In the genomic region with DNA sequence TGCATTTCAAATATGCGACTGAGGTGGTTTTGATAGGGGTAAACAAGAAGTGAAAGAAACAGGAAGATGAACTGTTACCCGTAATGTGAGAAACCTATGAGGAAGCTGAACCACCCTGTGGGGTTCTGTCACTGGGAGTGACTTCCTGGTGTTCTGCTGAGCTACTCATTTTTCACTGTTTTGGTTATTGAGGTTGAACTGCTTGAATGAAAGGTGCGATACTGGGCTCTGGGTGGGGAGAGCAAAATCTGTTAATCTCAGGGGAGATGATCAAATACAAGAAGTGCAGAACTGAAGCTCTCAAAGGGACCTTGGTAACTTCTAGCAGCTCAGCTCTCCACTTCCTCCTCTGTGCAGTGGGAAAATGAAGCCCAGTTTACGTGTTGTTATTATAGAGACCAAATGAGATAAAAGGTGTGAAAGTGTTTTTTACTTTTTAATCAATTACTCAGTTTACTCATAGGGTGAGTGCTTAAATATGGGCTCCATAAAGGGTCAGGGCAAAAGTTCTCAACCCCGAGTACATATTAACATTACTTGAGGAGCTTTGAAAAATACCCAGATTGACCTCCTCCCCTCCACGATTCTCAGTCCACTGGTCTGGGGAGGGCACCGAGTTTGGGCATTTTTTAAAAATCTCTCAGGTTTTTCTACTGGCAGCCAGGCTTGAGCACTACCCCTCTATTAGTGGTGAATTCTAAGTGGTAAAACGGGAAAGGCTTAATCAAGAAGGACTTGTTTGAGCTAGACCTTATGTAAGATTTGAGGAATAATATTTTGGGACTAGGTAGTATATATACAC, we compare ENCODE assay signal across 9 cellular contexts.
DNase-seq lines count a peak whose midpoint lies in the region; ATAC-seq, FAIRE-seq and TF ChIP-seq lines count a peak whose summit lies in the region.
"Had no signal": no experiment of that assay in that cellular context is flagged by ENCODE, and none has a peak within 500 bp of the region (broad histone marks: within the 10 kb centered on the region; RNA-seq: fewer than 3 reads in every experiment).

No MANE protein-coding gene starts in this region.

- intact Hi-C loops in pancreas (cut with DNase I) = no loop called here
- intact Hi-C loops in thyroid gland (cut with DNase I) = no loop called here

- no peak for TF ChIP-seq POLR2A in thyroid gland (IDR thresholded peaks at IDR 0.05)

- H3K27ac ChIP-seq in pancreas = peak overlapping the region in 2 of 4 donors; percentile 13 to 23
- H3K27ac ChIP-seq in thyroid gland = no peak overlapping the region

- H3K4me3 Mint-ChIP-seq in activated naive CD8-positive, alpha-beta T cell treated with anti-CD3 and anti-CD28 coated beads, Interleukin-2, amount 10 ng/mL, durations not matched to agents 7 days and 5 days = peak overlapping the region; percentile 79

- no peaks in the 10 kb centered on the region for H3K27me3 Mint-ChIP-seq in activated naive CD8-positive, alpha-beta T cell treated with anti-CD3 and anti-CD28 coated beads, Interleukin-2, amount 10 ng/mL, durations not matched to agents 7 days and 5 days

- DNase-seq in NCI-H1436 (lab: John Stamatoyannopoulos, UW) (peak; percentile 7), NCI-H1436 treated with DMSO at 0.1 percent for 48 hours (lab: John Stamatoyannopoulos, UW) (no peak), SIG-M5 (lab: John Stamatoyannopoulos, UW) (peak; percentile 41), pancreas (peak in 1 of 6 donors; percentile 22), thyroid gland (no peak), hippocampal formation (lab: John Stamatoyannopoulos, UW) (no peak)
- no peak for DNase-seq in activated naive CD8-positive, alpha-beta T cell treated with anti-CD3 and anti-CD28 coated beads, Interleukin-2, amount 10 ng/mL, durations not matched to agents 7 days and 5 days

- TF ChIP-seq CTCF in pancreas (IDR thresholded peaks at IDR 0.05) (no peak), thyroid gland (IDR thresholded peaks at IDR 0.05) (no peak)

- H3K36me3 Mint-ChIP-seq in activated naive CD8-positive, alpha-beta T cell treated with anti-CD3 and anti-CD28 coated beads, Interleukin-2, amount 10 ng/mL, durations not matched to agents 7 days and 5 days = peaks cover 18% of the 10 kb centered on the region

- H3K4me1 ChIP-seq in pancreas (no peaks in the 10 kb centered on the region), thyroid gland (peaks cover 0 to 3% of the 10 kb centered on the region in 2 donors)

- H3K9me3 Mint-ChIP-seq in activated naive CD8-positive, alpha-beta T cell treated with anti-CD3 and anti-CD28 coated beads, Interleukin-2, amount 10 ng/mL, durations not matched to agents 7 days and 5 days = peaks cover 9% of the 10 kb centered on the region

- H3K4me3 ChIP-seq in pancreas (no peak overlapping the region), thyroid gland (replicated peaks in 1 of 3) (no peak overlapping the region)

- peak overlapping the region; percentile 89 for H3K27ac Mint-ChIP-seq in activated naive CD8-positive, alpha-beta T cell treated with anti-CD3 and anti-CD28 coated beads, Interleukin-2, amount 10 ng/mL, durations not matched to agents 7 days and 5 days

- H3K36me3 ChIP-seq in pancreas (no peaks in the 10 kb centered on the region), thyroid gland (no peaks in the 10 kb centered on the region)

- H3K4me1 Mint-ChIP-seq in activated naive CD8-positive, alpha-beta T cell treated with anti-CD3 and anti-CD28 coated beads, Interleukin-2, amount 10 ng/mL, durations not matched to agents 7 days and 5 days = peaks cover 76% of the 10 kb centered on the region

- no peaks in the 10 kb centered on the region for H3K27me3 ChIP-seq in pancreas
- no peaks in the 10 kb centered on the region for H3K27me3 ChIP-seq in thyroid gland

- 67 to 77% methylated on average over 8 of the region's 8 CpGs for WGBS in pancreas, 2 donors
- WGBS in thyroid gland, 2 donors = 64 to 71% methylated on average over 8 of the region's 8 CpGs

- H3K9me3 ChIP-seq in pancreas = no peaks in the 10 kb centered on the region
- H3K9me3 ChIP-seq in thyroid gland = no peaks in the 10 kb centered on the region

- FAIRE-seq in pancreas (lab: Jason Lieb, UNC) = no peak
- FAIRE-seq: A204.1 had no signal

- POLR2A ChIA-PET in activated naive CD8-positive, alpha-beta T cell treated with anti-CD3 and anti-CD28 coated beads, Interleukin-2, amount 10 ng/mL, durations not matched to agents 7 days and 5 days (lab: Charles Lee) = interaction anchor here (0.6 to 9.7 kb wide), 18 partner anchors 9 to 318 kb away, joined by 3 to 252 read pairs (median 4); a partner anchor contains a TSS

- ATAC-seq in HG03045 (IDR thresholded peaks at IDR 0.05; ENCODE audit: unreplicated experiment) (peak; percentile 71), pancreas (peak in 3 of 4 donors; percentile 69 to 72 (median 72))
- peak; percentile 90 for ATAC-seq in activated naive CD8-positive, alpha-beta T cell treated with anti-CD3 and anti-CD28 coated beads, Interleukin-2, amount 10 ng/mL, durations not matched to agents 7 days and 5 days (ENCODE audit: low read depth)

Comparison
In these comparisons a context has a peak if more than half of its experiments do, and no peak if none do; other contexts are left out.
1. DNase-seq: peak in NCI-H1436 (single experiment) and SIG-M5 (single experiment); none in NCI-H1436 treated with DMSO at 0.1 percent for 48 hours (single experiment), activated naive CD8-positive, alpha-beta T cell treated with anti-CD3 and anti-CD28 coated beads, Interleukin-2, amount 10 ng/mL, durations not matched to agents 7 days and 5 days (single experiment), thyroid gland (0 of 2) and hippocampal formation (0 of 2).
2. Peak in every context shown above with its lines, with median percentiles within 50 percentile points of each other: ATAC-seq.